In genomic region chr17:16352838-16353701, GRCh38 we compare ENCODE assay signal across 8 cellular contexts. TPM values are rescaled to one million over a fixed set of nuclear protein-coding genes. Genes with fewer than 3 reads are reported as not detected.
DNase-seq lines count a peak whose midpoint lies in the region; ATAC-seq, FAIRE-seq and TF ChIP-seq lines count a peak whose summit lies in the region.

TSS of gene CENPV (minus strand) at chr17:16353469. CDS start at chr17:16353436, 33 bp downstream.

- H3K9ac ChIP-seq in MM.1S (ENCODE audit: low read length) (no peak within 1 kb of the TSS), GM12878 (ENCODE audit: control insufficient read depth, insufficient read depth, low read length) (peak within 1 kb of the TSS; percentile 71)

- no peak for TF ChIP-seq EP300 in GM12878 (IDR thresholded peaks at IDR 0.05; ENCODE audit: borderline replicate concordance in 1 of 2, control insufficient read depth in 1 of 2, low read depth in 2 of 2, low read length in 2 of 2)

- under 1% methylated on average over 65 of the region's 121 CpGs for WGBS in GM12878 (ENCODE audit: insufficient coverage, insufficient replicate concordance, low lambda C conversion rate, missing lambda C conversion rate)

- H3K9me3 ChIP-seq in MM.1S (replicated peaks; ENCODE audit: insufficient read depth, low read length) (no peaks in the 10 kb centered on the region), GM12878 (replicated peaks; ENCODE audit: control insufficient read depth, insufficient read depth, low read length) (no peaks in the 10 kb centered on the region), iPS-18c (ENCODE audit: control insufficient read depth, insufficient read depth, low read length) (no peaks in the 10 kb centered on the region)

- H4K20me1 ChIP-seq in MM.1S (ENCODE audit: insufficient read depth, low read length): no peaks in the 10 kb centered on the region
- no peaks in the 10 kb centered on the region for H4K20me1 ChIP-seq in GM12878 (ENCODE audit: control insufficient read depth, insufficient read depth)

- ATAC-seq in GM21717 (IDR thresholded peaks at IDR 0.05; ENCODE audit: unreplicated experiment) (peak; percentile 47), GM12878 (peak; percentile 75)

- H3K4me1 ChIP-seq in MM.1S (ENCODE audit: low read length) (no peaks in the 10 kb centered on the region; the same call in 1 of the 2 replicates), GM12878 (ENCODE audit: control insufficient read depth, insufficient read depth, low read length) (peaks cover 3% of the 10 kb centered on the region; the same call in 1 of the 2 replicates)

- H2AFZ ChIP-seq in MM.1S (ENCODE audit: low read length): peak within 1 kb of the TSS; percentile 48; the same call in 1 of the 2 replicates
- H2AFZ ChIP-seq in GM12878 (ENCODE audit: control insufficient read depth, low read depth, low read length): peak within 1 kb of the TSS; percentile 88

- H3K27me3 ChIP-seq in MM.1S (replicated peaks; ENCODE audit: insufficient read depth, low read length) (peaks cover 9% of the 10 kb centered on the region; the same call in 1 of the 2 replicates), GM12878 (replicated peaks in 1 of 2; ENCODE audit: control insufficient read depth in 2 of 2, insufficient read depth in 2 of 2, low read length in 1 of 2) (no peaks in the 10 kb centered on the region)

- H3K79me2 ChIP-seq in MM.1S (ENCODE audit: low read length): no peaks in the 10 kb centered on the region
- H3K79me2 ChIP-seq in GM12878 (ENCODE audit: control insufficient read depth, insufficient read depth, low read length): peaks cover 23% of the 10 kb centered on the region

- no peaks in the 10 kb centered on the region for H3F3A ChIP-seq in MM.1S (ENCODE audit: insufficient read depth, low read length)

- POLR2A ChIA-PET in GM12878 (lab: Charles Lee): interaction anchor here (0.5 to 2.0 kb wide), 8 partner anchors 11 to 137 kb away, joined by 3 to 8 read pairs (median 3); no protein-coding TSS in a partner anchor

- in situ Hi-C loops in GM12878 (cut with MboI): no loop called here

- TF ChIP-seq RAD21 in GM12878 (IDR thresholded peaks at IDR 0.05; ENCODE audit: insufficient read depth, low read depth, low read length): peak; percentile 11; the same call in 1 of the 2 replicates

- H3K9me2 ChIP-seq in MM.1S (replicated peaks; ENCODE audit: insufficient read depth, low read length): no peaks in the 10 kb centered on the region

- TF ChIP-seq CTCF in MM.1S (IDR thresholded peaks at IDR 0.05; ENCODE audit: low read length): no peak
- TF ChIP-seq CTCF in GM12878 (IDR thresholded peaks at IDR 0.05 in 2 of 3, conservative IDR thresholded peaks at IDR 0.05 in 1 of 3; ENCODE audit: control insufficient read depth in 2 of 3, extremely low read depth in 1 of 3, insufficient read depth in 1 of 3, low read depth in 3 of 3, low read length in 3 of 3): peak in 1 of 3 experiments; percentile 36; a peak in 2 of 6 replicates

- SMC1A ChIA-PET in GM12878 (lab: Charles Lee; ENCODE audit: uncharacterized antibody, unreplicated experiment): interaction anchor here (0.9 to 4.3 kb wide), 4 partner anchors 11 to 168 kb away, joined by 6 to 28 read pairs (median 11); no protein-coding TSS in a partner anchor

- intact Hi-C loops in GM12878 (cut with micrococcal nuclease; ENCODE audit: unreplicated experiment): loop anchor here (2.0 kb wide), 1 partner anchor 66 kb away; no protein-coding TSS in a partner anchor

- RAD21 ChIA-PET in GM12878 (lab: Charles Lee; ENCODE audit: unreplicated experiment): interaction anchor here (0.5 to 3.0 kb wide), 14 partner anchors 11 to 168 kb away, joined by 3 to 15 read pairs (median 4); partner anchors contain the start of gene TRPV2

- H3K4me2 ChIP-seq in MM.1S (ENCODE audit: low read depth, low read length) (peak within 1 kb of the TSS; percentile 24; the same call in 1 of the 2 replicates), GM12878 (ENCODE audit: control insufficient read depth, insufficient read depth) (peak within 1 kb of the TSS; percentile 96)

- H3K27ac ChIP-seq in MM.1S (ENCODE audit: low read length): no peak within 1 kb of the TSS
- peak within 1 kb of the TSS; percentile 61 for H3K27ac ChIP-seq in GM12878 (ENCODE audit: control insufficient read depth, insufficient read depth)

- H3K36me3 ChIP-seq in MM.1S (replicated peaks; ENCODE audit: insufficient read depth, low read length): no peaks in the 10 kb centered on the region
- H3K36me3 ChIP-seq in GM12878 (ENCODE audit: control insufficient read depth in 2 of 2, insufficient read depth in 2 of 2, low read length in 1 of 2): peaks cover 3 to 7% of the 10 kb centered on the region in 2 experiments; a peak in 1 of 4 replicates

- CTCF ChIA-PET in GM12878 (lab: Yijun Ruan, JAX): interaction anchor here (0.7 to 8.2 kb wide), 14 partner anchors 11 to 280 kb away, joined by 3 to 88 read pairs (median 4); partner anchors contain the start of gene NCOR1

- H3K4me3 ChIP-seq in MM.1S (ENCODE audit: low read length): peak within 1 kb of the TSS; percentile 46; the same call in 1 of the 2 replicates
- H3K4me3 ChIP-seq in GM12878: peak within 1 kb of the TSS; percentile 83
- peak within 1 kb of the TSS; percentile 82 for H3K4me3 ChIP-seq in iPS-18c (ENCODE audit: insufficient read depth, low read depth, low read length)

- DNase-seq in Daoy (ENCODE audit: low read depth) (peak; percentile 75), MM.1S (no peak), T1000 (lab: John Stamatoyannopoulos, UW) (peak; percentile 39), GM12878 (ENCODE audit: low read depth, low spot score) (no peak), NCI-H446 treated with DMSO at 0.1 percent for 48 hours (lab: John Stamatoyannopoulos, UW) (no peak)
- DNase-seq in stimulated activated CD4-positive, alpha-beta T cell treated with anti-CD3 and anti-CD28 coated beads, Interleukin-12 subunit alpha, Interleukin-12 subunit beta, amount 100 ng/mL, for 24 hours (ENCODE audit: low read depth in 2 of 2): peak; percentile 49 to 54

- peak; percentile 76 for TF ChIP-seq POLR2A in GM12878 (IDR thresholded peaks at IDR 0.05; ENCODE audit: low read depth, low read length)

- BruUV-seq in GM12878 (replicated peaks; lab: Mats Ljungman, UMichigan): no TSS peak

- FAIRE-seq in GM12878 (lab: Jason Lieb, UNC): no peak

TF ChIP-seq in GM12878, 131 proteins besides CTCF, POLR2A, EP300 and RAD21 (continues in another document):
- TF ChIP-seq BRCA1 (IDR thresholded peaks at IDR 0.05; ENCODE audit: low read depth, low read length): no peak
- no peak for TF ChIP-seq ETV6 (conservative IDR thresholded peaks at IDR 0.05 in 1 of 2, IDR thresholded peaks at IDR 0.05 in 1 of 2; ENCODE audit: borderline replicate concordance in 1 of 2, low read depth in 1 of 2)
- TF ChIP-seq ATF2 (IDR thresholded peaks at IDR 0.05; ENCODE audit: low read length): no peak
- peak; percentile 63; the same call in 1 of the 2 replicates for TF ChIP-seq TCF12 (IDR thresholded peaks at IDR 0.05; ENCODE audit: low read depth, low read length)
- TF ChIP-seq PAX5 (IDR thresholded peaks at IDR 0.05; ENCODE audit: borderline replicate concordance, low read depth, low read length): 0 out of 2 replicates have a peak, but pooled peaks have one; percentile 17
- TF ChIP-seq BHLHE40 (IDR thresholded peaks at IDR 0.05; ENCODE audit: borderline replicate concordance in 1 of 2, low read depth in 2 of 2, low read length in 1 of 2): peak in 1 of 2 experiments; percentile 46; a peak in 1 of 4 replicates
- TF ChIP-seq TCF7 (IDR thresholded peaks at IDR 0.05; ENCODE audit: borderline replicate concordance): no peak
- TF ChIP-seq NKRF (conservative IDR thresholded peaks at IDR 0.05): peak; percentile 43; the same call in 1 of the 2 replicates

RNA-seq across cellular contexts. Expression of gene CENPV, which starts in this region (rescaled TPM):
- total RNA-seq in Daoy (2014; rRNA removed; shearing (Covaris generic)): 121 and 144 TPM in 2 replicates
- 30.7 and 33.5 TPM in 2 replicates for total RNA-seq in GM12878 (2013; cell fraction: nucleolus; rRNA removed)
- total RNA-seq in GM12878 (2014; rRNA removed) (84.2 and 93.2 TPM in 2 replicates), GM12878 (2014; rRNA removed; fragmentation: Illumina TruSeq; extraction: Trizol) (87.5 and 90.7 TPM in 2 replicates), GM12878 (2021) (94.9 and 98.6 TPM in 2 replicates)
- polyA plus RNA-seq in GM12878 (2011; ENCODE audit: low read depth): 55.4 TPM
- polyA plus RNA-seq in GM12878 (2011; rRNA removed) (83.7 and 93.4 TPM in 2 replicates), GM12878 (2014; fragmentation: Illumina TruSeq; extraction: Trizol) (80.1 and 94.1 TPM in 2 replicates), GM12878 (2014; fragmentation: Nextera tagmentation; extraction: Ambion mirVana) (10 to 100 TPM; 22.5 to 68.0 TPM), GM12878 (2014; rRNA removed) (77.5 and 86.0 TPM in 2 replicates), GM12878 (2016; fragmentation: Nextera tagmentation; extraction: Ambion mirVana) (10 to 100 TPM; 70.8 to 72.7 TPM)
- polyA plus RNA-seq in GM12878 (2011; cell fraction: cytosol; rRNA removed): 75.3 and 100 TPM in 2 replicates
- polyA plus RNA-seq in GM12878 (2011; cell fraction: nucleus; rRNA removed): 88.9 and 92.2 TPM in 2 replicates
- polyA plus RNA-seq in GM12878 (2012): 48.3 and 50.3 TPM in 2 replicates
- polyA minus RNA-seq in GM12878 (2011; rRNA and poly(A)+ RNA removed): 41.9 and 43.8 TPM in 2 replicates
- 8.3 and 11.1 TPM in 2 replicates for polyA minus RNA-seq in GM12878 (2011; cell fraction: cytosol; rRNA and poly(A)+ RNA removed)
- 11.2 and 14.4 TPM in 2 replicates for polyA minus RNA-seq in GM12878 (2011; cell fraction: nucleus; rRNA and poly(A)+ RNA removed)

Comparison
In these comparisons a context has a peak if more than half of its experiments do, and no peak if none do; other contexts are left out.
1. DNase-seq: peak in Daoy (single experiment), T1000 (single experiment) and stimulated activated CD4-positive, alpha-beta T cell treated with anti-CD3 and anti-CD28 coated beads, Interleukin-12 subunit alpha, Interleukin-12 subunit beta, amount 100 ng/mL, for 24 hours (2 of 2); none in MM.1S (single experiment), GM12878 (single experiment) and NCI-H446 treated with DMSO at 0.1 percent for 48 hours (single experiment).
2. Peak in every context shown above with its lines, with median percentiles within 50 percentile points of each other: H3K4me3 ChIP-seq.